Comparison of ENCODE assay signal across 11 cellular contexts in the genomic region with DNA sequence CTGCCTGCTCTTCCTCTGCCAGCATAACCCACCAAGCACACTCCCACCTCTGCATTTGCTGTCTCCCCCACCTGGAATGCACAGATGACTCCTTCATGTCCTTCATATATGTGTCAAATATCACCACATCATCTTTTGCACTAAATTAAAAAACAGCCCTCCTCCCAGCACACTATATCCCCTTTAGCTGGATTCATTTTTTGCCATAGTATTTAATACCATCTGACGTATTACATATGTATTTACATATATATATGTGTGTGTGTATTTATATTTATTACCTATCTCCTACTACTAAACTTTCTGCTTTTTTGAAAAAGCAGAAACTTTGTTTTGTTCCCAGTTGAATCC. TPM values are rescaled to one million over a fixed set of nuclear protein-coding genes. Genes with fewer than 3 reads are reported as not detected.
A peak's percentile ranks its signal among the peaks of the same experiment; 100 is the strongest.
DNase-seq lines count a peak whose midpoint lies in the region; ATAC-seq and TF ChIP-seq lines count a peak whose summit lies in the region.
"Had no signal": no experiment of that assay in that cellular context is flagged by ENCODE, and none has a peak within 500 bp of the region (broad histone marks: within the 10 kb centered on the region; RNA-seq: fewer than 3 reads in every experiment).

No MANE protein-coding gene starts in this region.

- H3K9ac ChIP-seq in HUES64 (ENCODE audit: low read depth, low read length), result peak overlapping the region; percentile 60

- H3K36me3 ChIP-seq in CD8-positive, alpha-beta memory T cell (ENCODE audit: insufficient read depth, low read length), result no peaks in the 10 kb centered on the region
- no peaks in the 10 kb centered on the region for H3K36me3 ChIP-seq in HUES64 (ENCODE audit: insufficient read depth, low read length)
- H3K36me3 ChIP-seq in Caco-2 (ENCODE audit: control insufficient read depth, insufficient read depth, low read length), result no peaks in the 10 kb centered on the region
- no peaks in the 10 kb centered on the region for H3K36me3 ChIP-seq in ascending aorta
- H3K36me3 ChIP-seq: right lobe of liver had no signal

- peak overlapping the region; percentile 5 to 67 (median 51) for H3K4me3 Mint-ChIP-seq in CD8-positive, alpha-beta memory T cell
- peak overlapping the region; percentile 84 for H3K4me3 Mint-ChIP-seq in activated naive CD8-positive, alpha-beta T cell treated with anti-CD3 and anti-CD28 coated beads, Interleukin-2, amount 10 ng/mL, durations not matched to agents 7 days and 5 days
- peak overlapping the region; percentile 60 to 91 (median 84) for H3K4me3 Mint-ChIP-seq in naive thymus-derived CD8-positive, alpha-beta T cell
- H3K4me3 Mint-ChIP-seq in Caco-2 (ENCODE audit: unreplicated experiment) (no peak overlapping the region), osteocyte (ENCODE audit: unreplicated experiment) (no peak overlapping the region)
- H3K4me3 Mint-ChIP-seq: activated CD4-positive, alpha-beta T cell treated with anti-CD3 and anti-CD28 coated beads for 36 hours had no signal

- peaks cover 12 to 18% (median 14%) of the 10 kb centered on the region in 3 donors for H3K4me1 Mint-ChIP-seq in CD8-positive, alpha-beta memory T cell
- peaks cover 30% of the 10 kb centered on the region for H3K4me1 Mint-ChIP-seq in activated naive CD8-positive, alpha-beta T cell treated with anti-CD3 and anti-CD28 coated beads, Interleukin-2, amount 10 ng/mL, durations not matched to agents 7 days and 5 days
- H3K4me1 Mint-ChIP-seq in naive thymus-derived CD8-positive, alpha-beta T cell, result peaks cover 20 to 28% (median 27%) of the 10 kb centered on the region in 4 donors
- H3K4me1 Mint-ChIP-seq in Caco-2 (ENCODE audit: low read depth, unreplicated experiment) (no peaks in the 10 kb centered on the region), osteocyte (ENCODE audit: unreplicated experiment) (no peaks in the 10 kb centered on the region)

- no peaks in the 10 kb centered on the region for H3K9me3 ChIP-seq in CD8-positive, alpha-beta memory T cell (ENCODE audit: low read length)
- H3K9me3 ChIP-seq in HUES64 (ENCODE audit: insufficient read depth, low read depth, low read length), result no peaks in the 10 kb centered on the region
- no peaks in the 10 kb centered on the region for H3K9me3 ChIP-seq in Caco-2
- H3K9me3 ChIP-seq in ascending aorta, result no peaks in the 10 kb centered on the region
- H3K9me3 ChIP-seq: right lobe of liver had no signal

- H3K9me3 Mint-ChIP-seq in CD8-positive, alpha-beta memory T cell, result no peaks in the 10 kb centered on the region
- H3K9me3 Mint-ChIP-seq in activated naive CD8-positive, alpha-beta T cell treated with anti-CD3 and anti-CD28 coated beads, Interleukin-2, amount 10 ng/mL, durations not matched to agents 7 days and 5 days, result no peaks in the 10 kb centered on the region
- H3K9me3 Mint-ChIP-seq in naive thymus-derived CD8-positive, alpha-beta T cell, result no peaks in the 10 kb centered on the region
- H3K9me3 Mint-ChIP-seq in Caco-2 (ENCODE audit: unreplicated experiment), result no peaks in the 10 kb centered on the region
- H3K9me3 Mint-ChIP-seq in osteocyte (ENCODE audit: unreplicated experiment), result no peaks in the 10 kb centered on the region

- H3K27ac Mint-ChIP-seq in CD8-positive, alpha-beta memory T cell, result peak overlapping the region in 6 of 8 donors; percentile 21 to 87 (median 70)
- H3K27ac Mint-ChIP-seq in activated naive CD8-positive, alpha-beta T cell treated with anti-CD3 and anti-CD28 coated beads, Interleukin-2, amount 10 ng/mL, durations not matched to agents 7 days and 5 days, result peak overlapping the region; percentile 90
- peak overlapping the region; percentile 63 to 97 (median 93) for H3K27ac Mint-ChIP-seq in naive thymus-derived CD8-positive, alpha-beta T cell
- H3K27ac Mint-ChIP-seq in Caco-2 (ENCODE audit: unreplicated experiment) (no peak overlapping the region), osteocyte (ENCODE audit: unreplicated experiment) (no peak overlapping the region)
- H3K27ac Mint-ChIP-seq: activated CD4-positive, alpha-beta T cell treated with anti-CD3 and anti-CD28 coated beads for 36 hours had no signal

- POLR2A ChIA-PET in CD8-positive, alpha-beta memory T cell (lab: Charles Lee), result no interaction called here
- POLR2A ChIA-PET in activated naive CD8-positive, alpha-beta T cell treated with anti-CD3 and anti-CD28 coated beads, Interleukin-2, amount 10 ng/mL, durations not matched to agents 7 days and 5 days (lab: Charles Lee), result interaction anchor here (0.6 to 1.5 kb wide), 3 partner anchors 50 to 108 kb away, joined by 3 to 5 read pairs (median 4); no protein-coding TSS in a partner anchor
- POLR2A ChIA-PET in naive thymus-derived CD8-positive, alpha-beta T cell (lab: Charles Lee), result interaction anchor here (1.6 to 2.2 kb wide), 2 partner anchors 115 to 116 kb away, joined by 5 to 6 read pairs; no protein-coding TSS in a partner anchor
- POLR2A ChIA-PET in Caco-2 (lab: Charles Lee), result no interaction called here

- no peaks in the 10 kb centered on the region for H3K27me3 ChIP-seq in CD8-positive, alpha-beta memory T cell (ENCODE audit: insufficient read depth, low read length, poor library complexity, severe bottlenecking)
- H3K27me3 ChIP-seq in HUES64 (ENCODE audit: insufficient read depth, low read length), result no peaks in the 10 kb centered on the region
- no peaks in the 10 kb centered on the region for H3K27me3 ChIP-seq in Caco-2 (replicated peaks; ENCODE audit: control insufficient read depth, insufficient read depth, low read length)
- H3K27me3 ChIP-seq in ascending aorta, result no peaks in the 10 kb centered on the region
- H3K27me3 ChIP-seq: right lobe of liver had no signal

- no peak for DNase-seq in CD8-positive, alpha-beta memory T cell
- DNase-seq in activated naive CD8-positive, alpha-beta T cell treated with anti-CD3 and anti-CD28 coated beads, Interleukin-2, amount 10 ng/mL, durations not matched to agents 7 days and 5 days, result no peak
- DNase-seq in naive thymus-derived CD8-positive, alpha-beta T cell, result no peak
- DNase-seq in Caco-2, result no peak
- no peak for DNase-seq in osteocyte (ENCODE audit: extremely low spot score, unreplicated experiment)
- no peak for DNase-seq in NCI-H510A treated with DMSO at 0.1 percent for 48 hours (lab: John Stamatoyannopoulos, UW)
- no peak for DNase-seq in ascending aorta (ENCODE audit: low spot score in 2 of 2)

- intact Hi-C loops in Caco-2 (cut with micrococcal nuclease; ENCODE audit: unreplicated experiment), result no loop called here
- intact Hi-C loops in ascending aorta (cut with DNase I), result loop anchor here (1.0 kb wide), 1 partner anchor 117 kb away; no protein-coding TSS in a partner anchor

- WGBS in HUES64, result no CpG with 5 or more reads among the region's 1 CpG

- ATAC-seq in activated naive CD8-positive, alpha-beta T cell treated with anti-CD3 and anti-CD28 coated beads, Interleukin-2, amount 10 ng/mL, durations not matched to agents 7 days and 5 days (ENCODE audit: low read depth), result no peak
- no peak for ATAC-seq in naive thymus-derived CD8-positive, alpha-beta T cell

- TF ChIP-seq CTCF in Caco-2 (IDR thresholded peaks at IDR 0.05; ENCODE audit: insufficient read depth in 1 of 2, low read depth in 1 of 2, low read length in 1 of 2, severe bottlenecking in 1 of 2, unreplicated experiment in 1 of 2) (no peak), osteocyte (IDR thresholded peaks at IDR 0.05) (no peak), ascending aorta (IDR thresholded peaks at IDR 0.05) (no peak)

- H3K27ac ChIP-seq in CD8-positive, alpha-beta memory T cell (ENCODE audit: low read depth, low read length), result no peak overlapping the region
- H3K27ac ChIP-seq in HUES64 (ENCODE audit: low read depth, low read length) (no peak overlapping the region), ascending aorta (no peak overlapping the region)
- H3K27ac ChIP-seq: epithelial cell of prostate, right lobe of liver had no signal

- BruUV-seq in Caco-2 (replicated peaks; lab: Mats Ljungman, UMichigan), result no TSS peak

- CTCF ChIA-PET in CD8-positive, alpha-beta memory T cell (lab: Charles Lee), result interaction anchor here (1.0 to 2.1 kb wide), 6 partner anchors 10 to 114 kb away, joined by 3 to 7 read pairs (median 4); a partner anchor contains a TSS
- CTCF ChIA-PET in Caco-2 (lab: Charles Lee), result interaction anchor here (1.0 to 1.2 kb wide), 3 partner anchors 29 to 116 kb away, joined by 3 to 9 read pairs (median 8); a partner anchor contains a TSS

- peaks cover 10% of the 10 kb centered on the region for H3K4me1 ChIP-seq in CD8-positive, alpha-beta memory T cell (ENCODE audit: insufficient read depth, low read length)
- H3K4me1 ChIP-seq in HUES64 (ENCODE audit: insufficient read depth, low read length) (peaks cover 5% of the 10 kb centered on the region; the same call in 1 of the 2 replicates), Caco-2 (no peaks in the 10 kb centered on the region), ascending aorta (no peaks in the 10 kb centered on the region)
- H3K4me1 ChIP-seq: right lobe of liver had no signal

- H3K4me3 ChIP-seq in CD8-positive, alpha-beta memory T cell (ENCODE audit: low read length), result no peak overlapping the region
- H3K4me3 ChIP-seq in HUES64 (ENCODE audit: low read length) (no peak overlapping the region), Caco-2 (ENCODE audit: low read depth, low read length) (no peak overlapping the region), ascending aorta (no peak overlapping the region)
- H3K4me3 ChIP-seq: right lobe of liver had no signal

- no peaks in the 10 kb centered on the region for H3K27me3 Mint-ChIP-seq in CD8-positive, alpha-beta memory T cell
- H3K27me3 Mint-ChIP-seq in activated naive CD8-positive, alpha-beta T cell treated with anti-CD3 and anti-CD28 coated beads, Interleukin-2, amount 10 ng/mL, durations not matched to agents 7 days and 5 days, result no peaks in the 10 kb centered on the region
- H3K27me3 Mint-ChIP-seq in naive thymus-derived CD8-positive, alpha-beta T cell, result no peaks in the 10 kb centered on the region
- H3K27me3 Mint-ChIP-seq in Caco-2 (ENCODE audit: insufficient read depth, unreplicated experiment) (no peaks in the 10 kb centered on the region), osteocyte (ENCODE audit: unreplicated experiment) (no peaks in the 10 kb centered on the region)
- H3K27me3 Mint-ChIP-seq: activated CD4-positive, alpha-beta T cell treated with anti-CD3 and anti-CD28 coated beads for 36 hours had no signal

- H3K36me3 Mint-ChIP-seq in CD8-positive, alpha-beta memory T cell, result peaks cover 0 to 8% (median 6%) of the 10 kb centered on the region in 3 donors
- H3K36me3 Mint-ChIP-seq in activated naive CD8-positive, alpha-beta T cell treated with anti-CD3 and anti-CD28 coated beads, Interleukin-2, amount 10 ng/mL, durations not matched to agents 7 days and 5 days, result peaks cover 19% of the 10 kb centered on the region
- H3K36me3 Mint-ChIP-seq in naive thymus-derived CD8-positive, alpha-beta T cell, result peaks cover 0 to 6% (median 0%) of the 10 kb centered on the region in 3 donors
- H3K36me3 Mint-ChIP-seq in Caco-2 (ENCODE audit: insufficient read depth, unreplicated experiment) (no peaks in the 10 kb centered on the region), osteocyte (ENCODE audit: unreplicated experiment) (no peaks in the 10 kb centered on the region)

RNA-seq across cellular contexts. Expression of a gene that starts 29.4 kb away (rescaled TPM):
- 10 to 100 TPM; 64.9 to 67.7 TPM for total RNA-seq in CD8-positive, alpha-beta memory T cell
- polyA plus RNA-seq in CD8-positive, alpha-beta memory T cell, result 101 TPM
- 49.9 TPM for polyA plus RNA-seq in HUES64 (2013, experiment 1 of 2)
- 54.5 TPM for polyA plus RNA-seq in HUES64 (2013, experiment 2 of 2)
- 10 to 100 TPM; 55.3 to 63.2 TPM for total RNA-seq in activated naive CD8-positive, alpha-beta T cell treated with anti-CD3 and anti-CD28 coated beads, Interleukin-2, amount 10 ng/mL, durations not matched to agents 7 days and 5 days
- total RNA-seq in naive thymus-derived CD8-positive, alpha-beta T cell, result 10 to 100 TPM; 49.0 to 54.1 TPM
- 100 to 1,000 TPM; 113 to 151 (median 150) TPM for polyA plus RNA-seq in naive thymus-derived CD8-positive, alpha-beta T cell
- 31.4 and 34.4 TPM in 2 replicates for total RNA-seq in Caco-2 (2022)
- 49.6 and 59.5 TPM in 2 replicates for total RNA-seq in osteocyte
- total RNA-seq in ascending aorta, result 63.4 TPM

RNA-seq across cellular contexts. Expression of a gene that starts 50.7 kb away (rescaled TPM):
- total RNA-seq in CD8-positive, alpha-beta memory T cell, result 10 to 100 TPM; 30.1 to 31.1 TPM
- polyA plus RNA-seq in CD8-positive, alpha-beta memory T cell, result 13.0 TPM
- 85.6 TPM for polyA plus RNA-seq in HUES64 (2013, experiment 1 of 2)
- 88.1 TPM for polyA plus RNA-seq in HUES64 (2013, experiment 2 of 2)
- 10 to 100 TPM; 39.4 to 43.0 TPM for total RNA-seq in activated naive CD8-positive, alpha-beta T cell treated with anti-CD3 and anti-CD28 coated beads, Interleukin-2, amount 10 ng/mL, durations not matched to agents 7 days and 5 days
- total RNA-seq in naive thymus-derived CD8-positive, alpha-beta T cell, result 10 to 100 TPM; 35.8 to 37.8 TPM
- polyA plus RNA-seq in naive thymus-derived CD8-positive, alpha-beta T cell, result 10 to 100 TPM in 1 of 3 donors, 1 to 10 TPM in 2; 4.0 to 13.2 (median 7.5) TPM
- total RNA-seq in Caco-2 (2022) (36.1 and 37.0 TPM in 2 replicates), osteocyte (2.8 and 3.2 TPM in 2 replicates), ascending aorta (13.3 TPM)

RNA-seq across cellular contexts. Expression of a gene that starts 56.6 kb away (rescaled TPM):
- total RNA-seq in CD8-positive, alpha-beta memory T cell, result 10 to 100 TPM; 71.2 to 72.5 TPM
- 1.9 TPM for polyA plus RNA-seq in CD8-positive, alpha-beta memory T cell
- polyA plus RNA-seq in HUES64 (2013, experiment 1 of 2), result 11.3 TPM
- polyA plus RNA-seq in HUES64 (2013, experiment 2 of 2), result 16.9 TPM
- total RNA-seq in activated naive CD8-positive, alpha-beta T cell treated with anti-CD3 and anti-CD28 coated beads, Interleukin-2, amount 10 ng/mL, durations not matched to agents 7 days and 5 days, result 10 to 100 TPM; 15.2 to 15.8 TPM
- total RNA-seq in naive thymus-derived CD8-positive, alpha-beta T cell, result 1 to 10 TPM; 3.2 TPM
- 1 to 10 TPM in 1 of 3 donors, under 1 TPM in 2; 0.09 to 1.7 (median 0.20) TPM for polyA plus RNA-seq in naive thymus-derived CD8-positive, alpha-beta T cell
- total RNA-seq in Caco-2 (2022) (31.4 and 38.1 TPM in 2 replicates), osteocyte (0.37 and 0.51 TPM in 2 replicates), ascending aorta (5.5 TPM)

Comparison
In these comparisons a context has a peak if more than half of its experiments do, and no peak if none do; other contexts are left out.
1. H3K27ac Mint-ChIP-seq: peak in CD8-positive, alpha-beta memory T cell (6 of 8), activated naive CD8-positive, alpha-beta T cell treated with anti-CD3 and anti-CD28 coated beads, Interleukin-2, amount 10 ng/mL, durations not matched to agents 7 days and 5 days (single experiment) and naive thymus-derived CD8-positive, alpha-beta T cell (10 of 10); none in Caco-2 (single experiment) and osteocyte (single experiment).
2. H3K4me3 Mint-ChIP-seq: peak in CD8-positive, alpha-beta memory T cell (7 of 7), activated naive CD8-positive, alpha-beta T cell treated with anti-CD3 and anti-CD28 coated beads, Interleukin-2, amount 10 ng/mL, durations not matched to agents 7 days and 5 days (single experiment) and naive thymus-derived CD8-positive, alpha-beta T cell (10 of 10); none in Caco-2 (single experiment) and osteocyte (single experiment).
3. POLR2A ChIA-PET loops: an anchor here in activated naive CD8-positive, alpha-beta T cell treated with anti-CD3 and anti-CD28 coated beads, Interleukin-2, amount 10 ng/mL, durations not matched to agents 7 days and 5 days (0.6 to 1.5 kb wide) and naive thymus-derived CD8-positive, alpha-beta T cell (1.6 to 2.2 kb wide); none called in CD8-positive, alpha-beta memory T cell and Caco-2.